ENCODE assay signal across 1 cellular context in the genomic region with DNA sequence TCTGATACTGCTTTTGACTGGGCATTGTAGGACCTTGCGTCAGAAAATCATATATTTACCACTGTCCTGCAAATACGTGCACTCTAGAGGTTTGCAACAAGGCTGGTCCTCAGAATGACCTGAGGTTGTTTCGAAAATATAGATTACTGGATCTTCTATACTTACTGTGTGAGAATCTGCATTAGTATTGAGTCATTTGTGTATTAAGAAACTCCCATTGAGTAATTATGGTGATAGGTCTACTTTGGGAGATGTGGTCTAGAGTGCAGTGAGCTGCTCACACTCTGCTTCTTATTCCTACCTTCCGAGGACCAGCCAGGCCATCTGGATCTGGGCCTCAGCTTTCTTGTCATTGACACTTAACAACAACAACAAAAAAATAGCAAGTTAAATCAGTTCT.
TF ChIP-seq lines count a peak whose summit lies in the region.

No MANE protein-coding gene starts in this region.

TF ChIP-seq in GM12878, 131 proteins besides CTCF, POLR2A, EP300 and RAD21:
- TF ChIP-seq, protein P1, sequence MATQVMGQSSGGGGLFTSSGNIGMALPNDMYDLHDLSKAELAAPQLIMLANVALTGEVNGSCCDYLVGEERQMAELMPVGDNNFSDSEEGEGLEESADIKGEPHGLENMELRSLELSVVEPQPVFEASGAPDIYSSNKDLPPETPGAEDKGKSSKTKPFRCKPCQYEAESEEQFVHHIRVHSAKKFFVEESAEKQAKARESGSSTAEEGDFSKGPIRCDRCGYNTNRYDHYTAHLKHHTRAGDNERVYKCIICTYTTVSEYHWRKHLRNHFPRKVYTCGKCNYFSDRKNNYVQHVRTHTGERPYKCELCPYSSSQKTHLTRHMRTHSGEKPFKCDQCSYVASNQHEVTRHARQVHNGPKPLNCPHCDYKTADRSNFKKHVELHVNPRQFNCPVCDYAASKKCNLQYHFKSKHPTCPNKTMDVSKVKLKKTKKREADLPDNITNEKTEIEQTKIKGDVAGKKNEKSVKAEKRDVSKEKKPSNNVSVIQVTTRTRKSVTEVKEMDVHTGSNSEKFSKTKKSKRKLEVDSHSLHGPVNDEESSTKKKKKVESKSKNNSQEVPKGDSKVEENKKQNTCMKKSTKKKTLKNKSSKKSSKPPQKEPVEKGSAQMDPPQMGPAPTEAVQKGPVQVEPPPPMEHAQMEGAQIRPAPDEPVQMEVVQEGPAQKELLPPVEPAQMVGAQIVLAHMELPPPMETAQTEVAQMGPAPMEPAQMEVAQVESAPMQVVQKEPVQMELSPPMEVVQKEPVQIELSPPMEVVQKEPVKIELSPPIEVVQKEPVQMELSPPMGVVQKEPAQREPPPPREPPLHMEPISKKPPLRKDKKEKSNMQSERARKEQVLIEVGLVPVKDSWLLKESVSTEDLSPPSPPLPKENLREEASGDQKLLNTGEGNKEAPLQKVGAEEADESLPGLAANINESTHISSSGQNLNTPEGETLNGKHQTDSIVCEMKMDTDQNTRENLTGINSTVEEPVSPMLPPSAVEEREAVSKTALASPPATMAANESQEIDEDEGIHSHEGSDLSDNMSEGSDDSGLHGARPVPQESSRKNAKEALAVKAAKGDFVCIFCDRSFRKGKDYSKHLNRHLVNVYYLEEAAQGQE (IDR thresholded peaks at IDR 0.05; ENCODE audit: low read depth, low read length), result no peak
- no peak for TF ChIP-seq HDGF (IDR thresholded peaks at IDR 0.05)
- no peak for TF ChIP-seq NFXL1 (IDR thresholded peaks at IDR 0.05; ENCODE audit: borderline replicate concordance)
- TF ChIP-seq FOXM1 (IDR thresholded peaks at IDR 0.05; ENCODE audit: low read depth, low read length), result no peak
- TF ChIP-seq, protein P2, sequence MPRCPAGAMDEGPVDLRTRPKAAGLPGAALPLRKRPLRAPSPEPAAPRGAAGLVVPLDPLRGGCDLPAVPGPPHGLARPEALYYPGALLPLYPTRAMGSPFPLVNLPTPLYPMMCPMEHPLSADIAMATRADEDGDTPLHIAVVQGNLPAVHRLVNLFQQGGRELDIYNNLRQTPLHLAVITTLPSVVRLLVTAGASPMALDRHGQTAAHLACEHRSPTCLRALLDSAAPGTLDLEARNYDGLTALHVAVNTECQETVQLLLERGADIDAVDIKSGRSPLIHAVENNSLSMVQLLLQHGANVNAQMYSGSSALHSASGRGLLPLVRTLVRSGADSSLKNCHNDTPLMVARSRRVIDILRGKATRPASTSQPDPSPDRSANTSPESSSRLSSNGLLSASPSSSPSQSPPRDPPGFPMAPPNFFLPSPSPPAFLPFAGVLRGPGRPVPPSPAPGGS (IDR thresholded peaks at IDR 0.05; ENCODE audit: borderline replicate concordance, insufficient read depth, low read depth, low read length, poor library complexity, severe bottlenecking), result no peak
- TF ChIP-seq NR2F1 (conservative IDR thresholded peaks at IDR 0.05), result no peak
- TF ChIP-seq NFIC (IDR thresholded peaks at IDR 0.05; ENCODE audit: low read depth, low read length), result no peak
- no peak for TF ChIP-seq SUZ12 (IDR thresholded peaks at IDR 0.05; ENCODE audit: unreplicated experiment)
- TF ChIP-seq RAD51 (IDR thresholded peaks at IDR 0.05), result no peak
- TF ChIP-seq SMAD5 (IDR thresholded peaks at IDR 0.05; ENCODE audit: low read depth), result no peak
- no peak for TF ChIP-seq MEF2B (IDR thresholded peaks at IDR 0.05; ENCODE audit: partially characterized antibody, poor library complexity, severe bottlenecking)
- TF ChIP-seq EED (IDR thresholded peaks at IDR 0.05; ENCODE audit: low read depth), result no peak
- TF ChIP-seq BHLHE40 (IDR thresholded peaks at IDR 0.05; ENCODE audit: borderline replicate concordance in 1 of 2, low read depth in 2 of 2, low read length in 1 of 2), result no peak
- TF ChIP-seq MTA2 (IDR thresholded peaks at IDR 0.05; ENCODE audit: low read depth), result no peak
- TF ChIP-seq, protein P3, sequence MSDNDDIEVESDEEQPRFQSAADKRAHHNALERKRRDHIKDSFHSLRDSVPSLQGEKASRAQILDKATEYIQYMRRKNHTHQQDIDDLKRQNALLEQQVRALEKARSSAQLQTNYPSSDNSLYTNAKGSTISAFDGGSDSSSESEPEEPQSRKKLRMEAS (IDR thresholded peaks at IDR 0.05; ENCODE audit: low read depth, low read length), result no peak
- no peak for TF ChIP-seq POU2F2 (IDR thresholded peaks at IDR 0.05; ENCODE audit: borderline replicate concordance, low read depth, low read length)
